In genomic region chr1:243526180-243526579, GRCh38 we compare ENCODE assay signal across 30 cellular contexts.
A peak's percentile ranks its signal among the peaks of the same experiment; 100 is the strongest.
DNase-seq lines count a peak whose midpoint lies in the region; ATAC-seq, FAIRE-seq and TF ChIP-seq lines count a peak whose summit lies in the region.
"Had no signal": no experiment of that assay in that cellular context is flagged by ENCODE, and none has a peak within 500 bp of the region (broad histone marks: within the 10 kb centered on the region; RNA-seq: fewer than 3 reads in every experiment).

No MANE protein-coding gene starts in this region.

- H3K27ac Mint-ChIP-seq in immature natural killer cell (peak overlapping the region in 5 of 6 donors; percentile 15 to 71 (median 67)), CD14-positive monocyte (peak overlapping the region in 2 of 7 donors; percentile 42 to 66)
- H3K27ac Mint-ChIP-seq: activated B cell treated with CpG ODN at 0.5 μM for 24 hours; activated naive CD8-positive, alpha-beta T cell treated with anti-CD3 and anti-CD28 coated beads, Interleukin-2, amount 10 ng/mL, durations not matched to agents 7 days and 5 days; activated T-cell treated with anti-CD3 and anti-CD28 coated beads, Interleukin-2, amount 50 U/mL, for 24 hours; CD8-positive, alpha-beta T cell; memory B cell had no signal

- intact Hi-C loops in CD14-positive monocyte (cut with micrococcal nuclease): no loop called here

- no peak for TF ChIP-seq CTCF in A549 (IDR thresholded peaks at IDR 0.05)
- TF ChIP-seq CTCF in GM10248 (IDR thresholded peaks at IDR 0.05; ENCODE audit: control extremely low read depth, extremely low read depth, low read depth, missing control alignments): no peak
- TF ChIP-seq CTCF in CD14-positive monocyte (IDR thresholded peaks at IDR 0.05): no peak

- CTCF ChIA-PET in A549 (lab: Yijun Ruan, JAX): interaction anchor here (0.6 to 1.3 kb wide), 3 partner anchors 747 to 1071 kb away, joined by 3 read pairs; no protein-coding TSS in a partner anchor
- CTCF ChIA-PET in GM10248 (lab: Yijun Ruan, JAX): interaction anchor here (1.1 kb wide), 1 partner anchor 10 kb away, joined by 3 read pairs; no protein-coding TSS in a partner anchor

- H3K27ac ChIP-seq in A549: peak overlapping the region; percentile 84 to 88; a peak in 5 of 6 replicates
- H3K27ac ChIP-seq: cardiac muscle cell, colonic mucosa, prostate gland had no signal

- no peak for TF ChIP-seq RAD21 in A549 (conservative IDR thresholded peaks at IDR 0.05 in 1 of 2, IDR thresholded peaks at IDR 0.05 in 1 of 2)

- no peaks in the 10 kb centered on the region for H3K9me3 Mint-ChIP-seq in immature natural killer cell
- H3K9me3 Mint-ChIP-seq in CD14-positive monocyte: peaks cover 0 to 5% (median 2%) of the 10 kb centered on the region in 7 donors
- H3K9me3 Mint-ChIP-seq: activated naive CD8-positive, alpha-beta T cell treated with anti-CD3 and anti-CD28 coated beads, Interleukin-2, amount 10 ng/mL, durations not matched to agents 7 days and 5 days had no signal

- no peak overlapping the region for H3K4me3 ChIP-seq in A549
- H3K4me3 ChIP-seq in MG63: no peak overlapping the region
- H3K4me3 ChIP-seq: cardiac muscle cell, colonic mucosa, PC-9, prostate gland, tibial artery had no signal

- no peaks in the 10 kb centered on the region for H3K36me3 ChIP-seq in MG63
- H3K36me3 ChIP-seq: cardiac muscle cell, colonic mucosa, prostate gland had no signal

- H3K36me3 Mint-ChIP-seq in immature natural killer cell (no peaks in the 10 kb centered on the region), CD14-positive monocyte (peaks cover 0 to 6% of the 10 kb centered on the region in 2 donors)

- peak in 1 of 2 experiments; percentile 50; a peak in 2 of 6 replicates for ATAC-seq in A549
- ATAC-seq: CD8-positive, alpha-beta T cell; left lobe of liver; Right ventricle myocardium inferior; sciatic nerve had no signal

- H3K27me3 Mint-ChIP-seq in immature natural killer cell (ENCODE audit: low read depth in 3 of 3) (peaks cover 0 to 10% (median 0%) of the 10 kb centered on the region in 3 donors), CD14-positive monocyte (ENCODE audit: low read depth in 3 of 3) (peaks cover 0 to 5% (median 2%) of the 10 kb centered on the region in 3 donors)
- H3K27me3 Mint-ChIP-seq: activated B cell treated with CpG ODN at 0.5 μM for 24 hours; activated naive CD8-positive, alpha-beta T cell treated with anti-CD3 and anti-CD28 coated beads, Interleukin-2, amount 10 ng/mL, durations not matched to agents 7 days and 5 days; activated T-cell treated with anti-CD3 and anti-CD28 coated beads, Interleukin-2, amount 50 U/mL, for 24 hours; memory B cell had no signal

- H3K9me3 ChIP-seq in A549 (no peaks in the 10 kb centered on the region), MG63 (no peaks in the 10 kb centered on the region)
- H3K9me3 ChIP-seq: colonic mucosa, prostate gland, tibial artery had no signal

- no peak for TF ChIP-seq POLR2A in A549 (IDR thresholded peaks at IDR 0.05; ENCODE audit: low read length)
- no peak for TF ChIP-seq POLR2A in GM12891 (IDR thresholded peaks at IDR 0.05; ENCODE audit: low read depth, low read length)

- DNase-seq in A549 (ENCODE audit: low read depth in 1 of 2, low spot score in 1 of 2) (no peak), GM12891 (ENCODE audit: insufficient read length, low spot score) (no peak), SK-N-DZ (ENCODE audit: low spot score) (peak; percentile 35), immature natural killer cell (no peak), MG63 (no peak), GM10248 (ENCODE audit: extremely low spot score) (no peak), CD14-positive monocyte (ENCODE audit: low spot score) (no peak)
- DNase-seq in activated CD4-positive, alpha-beta T cell treated with anti-CD3 and anti-CD28 coated beads, Interleukin-2, amount 50 U/mL, for 48 hours: no peak
- DNase-seq: activated B cell treated with CpG ODN at 0.5 μM for 24 hours; activated CD4-positive, alpha-beta T cell treated with anti-CD3 and anti-CD28 coated beads, Interleukin-2, amount 50 U/mL, for 1 hour; activated gamma-delta T cell; activated naive CD8-positive, alpha-beta T cell treated with anti-CD3 and anti-CD28 coated beads, Interleukin-2, amount 10 ng/mL, durations not matched to agents 7 days and 5 days; activated T-cell treated with anti-CD3 and anti-CD28 coated beads, Interleukin-2, amount 50 U/mL, for 24 hours; AML-193; CD8-positive, alpha-beta T cell; colonic mucosa; effector memory CD4-positive, alpha-beta T cell; NCI-H526 treated with DMSO at 0.1 percent for 48 hours; stimulated activated CD4-positive, alpha-beta T cell treated with anti-CD3 and anti-CD28 coated beads, Interleukin-4, amount 100 ng/mL, for 1 hour; T-helper 9 cell; tibial artery had no signal

- FAIRE-seq in A549 (lab: Jason Lieb, UNC): no peak
- peak; percentile 41 for FAIRE-seq in GM12891 (lab: Jason Lieb, UNC)
- FAIRE-seq: A204.1, astrocyte had no signal

- POLR2A ChIA-PET in A549 (lab: Yijun Ruan, JAX): no interaction called here
- POLR2A ChIA-PET in GM10248 (lab: Yijun Ruan, JAX): no interaction called here

- TF ChIP-seq EP300 in A549 (IDR thresholded peaks at IDR 0.05): no peak

- WGBS in A549 (ENCODE audit: missing lambda C conversion rate): 95% methylated on average over 7 of the region's 7 CpGs

- no peak overlapping the region for H3K4me3 Mint-ChIP-seq in immature natural killer cell
- H3K4me3 Mint-ChIP-seq in CD14-positive monocyte: no peak overlapping the region
- H3K4me3 Mint-ChIP-seq: activated B cell treated with CpG ODN at 0.5 μM for 24 hours; activated naive CD8-positive, alpha-beta T cell treated with anti-CD3 and anti-CD28 coated beads, Interleukin-2, amount 10 ng/mL, durations not matched to agents 7 days and 5 days; activated T-cell treated with anti-CD3 and anti-CD28 coated beads, Interleukin-2, amount 50 U/mL, for 24 hours; CD8-positive, alpha-beta T cell; memory B cell had no signal

- H3K27me3 ChIP-seq in MG63: no peaks in the 10 kb centered on the region
- H3K27me3 ChIP-seq: cardiac muscle cell, colonic mucosa, tibial artery had no signal

- H3K4me2 ChIP-seq in A549: peak overlapping the region; percentile 63; the same call in 1 of the 3 replicates

- peaks cover 24 to 41% of the 10 kb centered on the region in 2 donors for H3K4me1 Mint-ChIP-seq in immature natural killer cell
- H3K4me1 Mint-ChIP-seq in CD14-positive monocyte: peaks cover 17% of the 10 kb centered on the region
- H3K4me1 Mint-ChIP-seq: activated B cell treated with CpG ODN at 0.5 μM for 24 hours had no signal

- H3K4me1 ChIP-seq in A549: peaks cover 23% of the 10 kb centered on the region
- H3K4me1 ChIP-seq: colonic mucosa, prostate gland had no signal

TF ChIP-seq in A549, 52 proteins besides CTCF, POLR2A, EP300 and RAD21:
- TF ChIP-seq FOSL2 (IDR thresholded peaks at IDR 0.05): no peak
- no peak for TF ChIP-seq FOSL2 (CRISPR knock-in tag; IDR thresholded peaks at IDR 0.05)
- no peak for TF ChIP-seq TP53 (CRISPR knock-in tag; IDR thresholded peaks at IDR 0.05)
- TF ChIP-seq CBX2 (IDR thresholded peaks at IDR 0.05; ENCODE audit: borderline replicate concordance, low read depth): no peak
- no peak for TF ChIP-seq EHMT2 (IDR thresholded peaks at IDR 0.05; ENCODE audit: low read depth)
- TF ChIP-seq MAX (IDR thresholded peaks at IDR 0.05): no peak
- TF ChIP-seq ZNF302 (CRISPR knock-in tag; IDR thresholded peaks at IDR 0.05): no peak
- TF ChIP-seq RNF2 (IDR thresholded peaks at IDR 0.05; ENCODE audit: borderline replicate concordance, low read depth): no peak
- no peak for TF ChIP-seq CHD2 (IDR thresholded peaks at IDR 0.05; ENCODE audit: low read length, partially characterized antibody)
- no peak for TF ChIP-seq RARB (CRISPR knock-in tag; IDR thresholded peaks at IDR 0.05)
- TF ChIP-seq CHD4 (IDR thresholded peaks at IDR 0.05; ENCODE audit: borderline replicate concordance): no peak
- no peak for TF ChIP-seq BHLHE40 (IDR thresholded peaks at IDR 0.05; ENCODE audit: low read depth, low read length)
- TF ChIP-seq HOXB5 (CRISPR knock-in tag; IDR thresholded peaks at IDR 0.05): no peak

TF ChIP-seq in GM12891, 5 proteins besides CTCF, POLR2A, EP300 and RAD21:
- TF ChIP-seq POLR2AphosphoS5 (IDR thresholded peaks at IDR 0.05; ENCODE audit: low read depth, low read length) (no peak), POU2F2 (IDR thresholded peaks at IDR 0.05; ENCODE audit: low read depth, low read length) (no peak), SPI1 (IDR thresholded peaks at IDR 0.05; ENCODE audit: low read depth, low read length) (no peak), TAF1 (IDR thresholded peaks at IDR 0.05; ENCODE audit: low read depth, low read length) (no peak), PAX5 (IDR thresholded peaks at IDR 0.05; ENCODE audit: insufficient read depth, low read length, severe bottlenecking) (no peak)
